14 cellular contexts compared by ENCODE assay signal in the genomic region with DNA sequence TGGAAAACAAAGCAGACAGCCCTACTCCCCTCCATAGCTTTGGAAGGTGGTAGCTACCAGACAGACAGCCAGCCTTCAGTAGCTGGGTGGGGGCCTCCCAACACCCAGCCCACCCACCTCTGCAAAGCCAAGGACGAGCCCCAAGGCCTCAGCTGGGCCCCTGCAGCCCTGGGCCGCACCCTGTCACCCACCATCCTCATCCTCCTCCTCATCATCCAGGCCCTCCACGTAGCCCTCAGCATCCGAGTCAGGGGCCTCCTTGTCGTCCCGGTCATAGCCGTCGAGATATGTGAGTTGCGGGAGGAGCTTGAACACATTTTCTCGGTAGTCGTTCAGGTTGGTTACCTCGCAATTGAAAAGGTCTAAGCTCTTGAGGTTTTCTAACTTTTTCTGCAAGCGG. TPM values are rescaled to one million over a fixed set of nuclear protein-coding genes. Genes with fewer than 3 reads are reported as not detected.
DNase-seq lines count a peak whose midpoint lies in the region; ATAC-seq and TF ChIP-seq lines count a peak whose summit lies in the region.
"Had no signal": no experiment of that assay in that cellular context is flagged by ENCODE, and none has a peak within 500 bp of the region (broad histone marks: within the 10 kb centered on the region; RNA-seq: fewer than 3 reads in every experiment).

No MANE protein-coding gene starts in this region.

- H3K27me3 Mint-ChIP-seq in GM23338 (ENCODE audit: insufficient read depth, low read depth, poor library complexity) (peaks cover 12% of the 10 kb centered on the region), brain (no peaks in the 10 kb centered on the region)
- H3K27me3 Mint-ChIP-seq: CD4-positive, CD25-positive, alpha-beta regulatory T cell had no signal

- H3K27me3 ChIP-seq in GM23338 (ENCODE audit: insufficient read depth) (no peaks in the 10 kb centered on the region), neutrophil (no peaks in the 10 kb centered on the region)

- DNase-seq in activated CD8-positive, alpha-beta memory T cell treated with anti-CD3 and anti-CD28 coated beads for 24 hours = peak; percentile 38
- DNase-seq in activated CD8-positive, alpha-beta memory T cell treated with anti-CD3 and anti-CD28 coated beads, Interleukin-2, amount 50 U/mL, for 48 hours = no peak
- DNase-seq in GM23338 (ENCODE audit: low spot score) = no peak
- no peak for DNase-seq in AG20443 (ENCODE audit: low spot score)
- DNase-seq in NCI-H226 = no peak
- DNase-seq: DMS79, KG1, NCI-H1048, NCI-H446 had no signal

- H3K4me3 Mint-ChIP-seq in GM23338 (no peak overlapping the region), brain (no peak overlapping the region)
- H3K4me3 Mint-ChIP-seq: CD4-positive, CD25-positive, alpha-beta regulatory T cell had no signal

- H3K27ac Mint-ChIP-seq in GM23338 (0 out of 2 replicates have a peak overlapping the region, but pooled peaks have one; percentile 31), brain (peak overlapping the region in 3 of 5 experiments; percentile 19 to 53 (median 31))

- no peak overlapping the region for H3K4me2 ChIP-seq in GM23338
- H3K4me2 ChIP-seq: PC-9 had no signal

- H3K4me3 ChIP-seq in GM23338 (no peak overlapping the region), neutrophil (ENCODE audit: low read depth in 1 of 2, low read length in 1 of 2) (no peak overlapping the region)
- H3K4me3 ChIP-seq: PC-9 had no signal

- no peaks in the 10 kb centered on the region for H3K9me2 ChIP-seq in GM23338 (ENCODE audit: insufficient read depth)

- H3K27ac ChIP-seq in GM23338 (ENCODE audit: low read depth) (no peak overlapping the region), neutrophil (peak overlapping the region; percentile 98)
- H3K27ac ChIP-seq: PC-9 had no signal

- H3K9me3 ChIP-seq in neutrophil = no peaks in the 10 kb centered on the region

- H3K36me3 Mint-ChIP-seq in GM23338 (ENCODE audit: low read depth) = peaks cover 86% of the 10 kb centered on the region
- peaks cover 83% of the 10 kb centered on the region for H3K36me3 Mint-ChIP-seq in brain

- peaks cover 50% of the 10 kb centered on the region for H3K79me2 ChIP-seq in GM23338 (replicated peaks; ENCODE audit: insufficient read depth)

- H3K4me1 Mint-ChIP-seq in GM23338 (peaks cover 51% of the 10 kb centered on the region), brain (peaks cover 24% of the 10 kb centered on the region)

- no peaks in the 10 kb centered on the region for H3K9me3 Mint-ChIP-seq in GM23338
- no peaks in the 10 kb centered on the region for H3K9me3 Mint-ChIP-seq in brain
- H3K9me3 Mint-ChIP-seq: CD4-positive, CD25-positive, alpha-beta regulatory T cell had no signal

- peaks cover 24% of the 10 kb centered on the region for H4K20me1 ChIP-seq in GM23338 (replicated peaks; ENCODE audit: insufficient read depth)

- H2AFZ ChIP-seq in GM23338 = no peak overlapping the region
- H2AFZ ChIP-seq: PC-9 had no signal

- H3F3A ChIP-seq in GM23338 (replicated peaks; ENCODE audit: low read depth) = 0 out of 2 replicates have a peak, but pooled peaks cover 2% of the 10 kb centered on the region

- no peak for ATAC-seq in GM23338
- no peak for ATAC-seq in GM21367 (IDR thresholded peaks at IDR 0.05; ENCODE audit: unreplicated experiment)

- peaks cover 17% of the 10 kb centered on the region for H3K36me3 ChIP-seq in GM23338 (ENCODE audit: insufficient read depth)
- H3K36me3 ChIP-seq in neutrophil = peaks cover 51% of the 10 kb centered on the region

- peaks cover 32% of the 10 kb centered on the region for H3K4me1 ChIP-seq in GM23338 (ENCODE audit: insufficient read depth)
- peaks cover 74 to 84% of the 10 kb centered on the region in 2 experiments for H3K4me1 ChIP-seq in neutrophil (ENCODE audit: control insufficient read depth in 1 of 2, insufficient read depth in 1 of 2, low read depth in 1 of 2, low read length in 1 of 2)

- TF ChIP-seq CTCF in GM23338 (conservative IDR thresholded peaks at IDR 0.05; ENCODE audit: low read depth in 2 of 2) (no peak), brain (conservative IDR thresholded peaks at IDR 0.05) (no peak), neutrophil (IDR thresholded peaks at IDR 0.05) (no peak)

TF ChIP-seq in GM23338, 12 proteins besides CTCF, POLR2A, EP300 and RAD21:
- TF ChIP-seq EZH2phosphoT487 (IDR thresholded peaks at IDR 0.05; ENCODE audit: unreplicated experiment) = no peak
- TF ChIP-seq EZH2 (IDR thresholded peaks at IDR 0.05; ENCODE audit: low read depth, unreplicated experiment) = no peak
- TF ChIP-seq JUNB (IDR thresholded peaks at IDR 0.05; ENCODE audit: unreplicated experiment) = no peak
- TF ChIP-seq, protein P1, sequence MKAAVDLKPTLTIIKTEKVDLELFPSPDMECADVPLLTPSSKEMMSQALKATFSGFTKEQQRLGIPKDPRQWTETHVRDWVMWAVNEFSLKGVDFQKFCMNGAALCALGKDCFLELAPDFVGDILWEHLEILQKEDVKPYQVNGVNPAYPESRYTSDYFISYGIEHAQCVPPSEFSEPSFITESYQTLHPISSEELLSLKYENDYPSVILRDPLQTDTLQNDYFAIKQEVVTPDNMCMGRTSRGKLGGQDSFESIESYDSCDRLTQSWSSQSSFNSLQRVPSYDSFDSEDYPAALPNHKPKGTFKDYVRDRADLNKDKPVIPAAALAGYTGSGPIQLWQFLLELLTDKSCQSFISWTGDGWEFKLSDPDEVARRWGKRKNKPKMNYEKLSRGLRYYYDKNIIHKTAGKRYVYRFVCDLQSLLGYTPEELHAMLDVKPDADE (IDR thresholded peaks at IDR 0.05) = no peak
TF ChIP-seq in GM23338: peak in this region for 0.

RNA-seq across cellular contexts. Expression of a gene that starts 36.5 kb away (rescaled TPM):
- total RNA-seq in GM23338 (2014; rRNA removed; shearing (Covaris generic)) = 190 and 204 TPM in 2 replicates
- polyA plus RNA-seq in GM23338 (2016; fragmentation: Nextera tagmentation; extraction: Ambion mirVana) (291 and 304 TPM in 2 replicates), brain (ENCODE audit: insufficient read depth, low read depth, low replicate concordance) (214 TPM)
